1 cellular context compared by ENCODE assay signal in the genomic region with DNA sequence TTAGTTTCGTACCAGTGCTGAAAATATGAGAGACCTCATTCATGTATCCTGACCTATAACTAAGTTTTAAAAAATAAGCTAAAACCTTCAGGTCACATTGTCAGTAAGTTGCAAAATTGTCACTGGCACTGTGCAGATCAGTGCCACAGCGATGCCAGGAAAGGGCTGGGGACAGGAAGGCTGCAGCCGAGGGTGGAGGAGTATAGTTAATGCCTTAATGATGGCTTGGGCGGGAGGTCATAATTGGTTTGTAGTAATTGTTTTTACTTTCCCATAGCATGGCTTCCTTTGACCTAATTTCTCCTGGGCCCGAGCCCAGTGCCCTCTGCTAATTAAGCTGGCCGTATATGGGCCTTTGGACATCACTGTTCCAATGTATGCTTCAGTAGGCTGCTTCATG.
TF ChIP-seq lines count a peak whose summit lies in the region.

No MANE protein-coding gene starts in this region.

TF ChIP-seq in GM23338, 12 proteins besides CTCF, POLR2A, EP300 and RAD21 (continued from another document):
- TF ChIP-seq, protein P1, sequence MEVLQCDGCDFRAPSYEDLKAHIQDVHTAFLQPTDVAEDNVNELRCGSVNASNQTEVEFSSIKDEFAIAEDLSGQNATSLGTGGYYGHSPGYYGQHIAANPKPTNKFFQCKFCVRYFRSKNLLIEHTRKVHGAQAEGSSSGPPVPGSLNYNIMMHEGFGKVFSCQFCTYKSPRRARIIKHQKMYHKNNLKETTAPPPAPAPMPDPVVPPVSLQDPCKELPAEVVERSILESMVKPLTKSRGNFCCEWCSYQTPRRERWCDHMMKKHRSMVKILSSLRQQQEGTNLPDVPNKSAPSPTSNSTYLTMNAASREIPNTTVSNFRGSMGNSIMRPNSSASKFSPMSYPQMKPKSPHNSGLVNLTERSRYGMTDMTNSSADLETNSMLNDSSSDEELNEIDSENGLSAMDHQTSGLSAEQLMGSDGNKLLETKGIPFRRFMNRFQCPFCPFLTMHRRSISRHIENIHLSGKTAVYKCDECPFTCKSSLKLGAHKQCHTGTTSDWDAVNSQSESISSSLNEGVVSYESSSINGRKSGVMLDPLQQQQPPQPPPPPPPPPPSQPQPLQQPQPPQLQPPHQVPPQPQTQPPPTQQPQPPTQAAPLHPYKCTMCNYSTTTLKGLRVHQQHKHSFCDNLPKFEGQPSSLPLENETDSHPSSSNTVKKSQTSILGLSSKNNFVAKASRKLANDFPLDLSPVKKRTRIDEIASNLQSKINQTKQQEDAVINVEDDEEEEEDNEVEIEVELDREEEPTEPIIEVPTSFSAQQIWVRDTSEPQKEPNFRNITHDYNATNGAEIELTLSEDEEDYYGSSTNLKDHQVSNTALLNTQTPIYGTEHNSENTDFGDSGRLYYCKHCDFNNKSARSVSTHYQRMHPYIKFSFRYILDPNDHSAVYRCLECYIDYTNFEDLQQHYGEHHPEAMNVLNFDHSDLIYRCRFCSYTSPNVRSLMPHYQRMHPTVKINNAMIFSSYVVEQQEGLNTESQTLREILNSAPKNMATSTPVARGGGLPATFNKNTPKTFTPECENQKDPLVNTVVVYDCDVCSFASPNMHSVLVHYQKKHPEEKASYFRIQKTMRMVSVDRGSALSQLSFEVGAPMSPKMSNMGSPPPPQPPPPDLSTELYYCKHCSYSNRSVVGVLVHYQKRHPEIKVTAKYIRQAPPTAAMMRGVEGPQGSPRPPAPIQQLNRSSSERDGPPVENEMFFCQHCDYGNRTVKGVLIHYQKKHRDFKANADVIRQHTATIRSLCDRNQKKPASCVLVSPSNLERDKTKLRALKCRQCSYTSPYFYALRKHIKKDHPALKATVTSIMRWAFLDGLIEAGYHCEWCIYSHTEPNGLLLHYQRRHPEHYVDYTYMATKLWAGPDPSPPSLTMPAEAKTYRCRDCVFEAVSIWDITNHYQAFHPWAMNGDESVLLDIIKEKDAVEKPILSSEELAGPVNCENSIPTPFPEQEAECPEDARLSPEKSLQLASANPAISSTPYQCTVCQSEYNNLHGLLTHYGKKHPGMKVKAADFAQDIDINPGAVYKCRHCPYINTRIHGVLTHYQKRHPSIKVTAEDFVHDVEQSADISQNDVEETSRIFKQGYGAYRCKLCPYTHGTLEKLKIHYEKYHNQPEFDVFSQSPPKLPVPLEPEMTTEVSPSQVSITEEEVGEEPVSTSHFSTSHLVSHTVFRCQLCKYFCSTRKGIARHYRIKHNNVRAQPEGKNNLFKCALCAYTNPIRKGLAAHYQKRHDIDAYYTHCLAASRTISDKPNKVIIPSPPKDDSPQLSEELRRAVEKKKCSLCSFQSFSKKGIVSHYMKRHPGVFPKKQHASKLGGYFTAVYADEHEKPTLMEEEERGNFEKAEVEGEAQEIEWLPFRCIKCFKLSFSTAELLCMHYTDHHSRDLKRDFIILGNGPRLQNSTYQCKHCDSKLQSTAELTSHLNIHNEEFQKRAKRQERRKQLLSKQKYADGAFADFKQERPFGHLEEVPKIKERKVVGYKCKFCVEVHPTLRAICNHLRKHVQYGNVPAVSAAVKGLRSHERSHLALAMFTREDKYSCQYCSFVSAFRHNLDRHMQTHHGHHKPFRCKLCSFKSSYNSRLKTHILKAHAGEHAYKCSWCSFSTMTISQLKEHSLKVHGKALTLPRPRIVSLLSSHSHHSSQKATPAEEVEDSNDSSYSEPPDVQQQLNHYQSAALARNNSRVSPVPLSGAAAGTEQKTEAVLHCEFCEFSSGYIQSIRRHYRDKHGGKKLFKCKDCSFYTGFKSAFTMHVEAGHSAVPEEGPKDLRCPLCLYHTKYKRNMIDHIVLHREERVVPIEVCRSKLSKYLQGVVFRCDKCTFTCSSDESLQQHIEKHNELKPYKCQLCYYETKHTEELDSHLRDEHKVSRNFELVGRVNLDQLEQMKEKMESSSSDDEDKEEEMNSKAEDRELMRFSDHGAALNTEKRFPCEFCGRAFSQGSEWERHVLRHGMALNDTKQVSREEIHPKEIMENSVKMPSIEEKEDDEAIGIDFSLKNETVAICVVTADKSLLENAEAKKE (CRISPR knock-in tag; IDR thresholded peaks at IDR 0.05), result no peak
- TF ChIP-seq CREB1 (CRISPR knock-in tag; IDR thresholded peaks at IDR 0.05; ENCODE audit: low read depth), result no peak
- TF ChIP-seq EZH2 (IDR thresholded peaks at IDR 0.05; ENCODE audit: low read depth, unreplicated experiment), result no peak
